18 cellular contexts compared by ENCODE assay signal in genomic region chr9:129467739-129468666, GRCh38.
DNase-seq lines count a peak whose midpoint lies in the region; ATAC-seq, FAIRE-seq and TF ChIP-seq lines count a peak whose summit lies in the region.
"Had no signal": no experiment of that assay in that cellular context is flagged by ENCODE, and none has a peak within 500 bp of the region (broad histone marks: within the 10 kb centered on the region; RNA-seq: fewer than 3 reads in every experiment).

No MANE protein-coding gene starts in this region.

- no peak overlapping the region for H3K4me3 Mint-ChIP-seq in nephron
- H3K4me3 Mint-ChIP-seq in activated CD4-positive, alpha-beta T cell treated with anti-CD3 and anti-CD28 coated beads for 36 hours = no peak overlapping the region
- H3K4me3 Mint-ChIP-seq: CD8-positive, alpha-beta T cell had no signal

- H3K9me3 ChIP-seq in HepG2 (ENCODE audit: low read length) = no peaks in the 10 kb centered on the region
- H3K9me3 ChIP-seq in right lobe of liver = no peaks in the 10 kb centered on the region
- H3K9me3 ChIP-seq in K562 (replicated peaks; ENCODE audit: control insufficient read depth, insufficient read depth, low read depth, low read length) = no peaks in the 10 kb centered on the region

- intact Hi-C loops in HepG2 (cut with micrococcal nuclease; ENCODE audit: unreplicated experiment) (no loop called here), right lobe of liver (cut with DNase I) (no loop called here), K562 (cut with micrococcal nuclease) (no loop called here)
- intact Hi-C loops in activated CD4-positive, alpha-beta T cell treated with anti-CD3 and anti-CD28 coated beads for 36 hours (cut with DNase I, micrococcal nuclease) = no loop called here

- no peak overlapping the region for H3K4me3 ChIP-seq in HepG2 (replicated peaks in 1 of 3; ENCODE audit: insufficient read depth in 1 of 3, low read depth in 2 of 3, low read length in 3 of 3)
- H3K4me3 ChIP-seq in right lobe of liver = no peak overlapping the region
- no peak overlapping the region for H3K4me3 ChIP-seq in K562
- H3K4me3 ChIP-seq: PC-9 had no signal

- WGBS in HepG2 (ENCODE audit: low lambda C conversion rate) = 50% methylated on average over 18 of the region's 19 CpGs
- 85% methylated on average over 15 of the region's 19 CpGs for WGBS in right lobe of liver (ENCODE audit: insufficient coverage, low coverage, low lambda C conversion rate, missing lambda C conversion rate)
- WGBS in K562 (ENCODE audit: insufficient coverage, low coverage, missing lambda C conversion rate) = 38% methylated on average over 16 of the region's 19 CpGs

- H3K36me3 Mint-ChIP-seq in nephron (ENCODE audit: low read depth) = no peaks in the 10 kb centered on the region
- no peaks in the 10 kb centered on the region for H3K36me3 Mint-ChIP-seq in activated CD4-positive, alpha-beta T cell treated with anti-CD3 and anti-CD28 coated beads for 36 hours (ENCODE audit: low read depth)
- H3K36me3 Mint-ChIP-seq: CD8-positive, alpha-beta T cell had no signal

- no peak for ATAC-seq in HepG2
- ATAC-seq in right lobe of liver = no peak
- ATAC-seq in K562 = no peak
- ATAC-seq in left lobe of liver = no peak
- no peak for ATAC-seq in GM21526 (IDR thresholded peaks at IDR 0.05; ENCODE audit: low FRiP score, unreplicated experiment)
- no peak for ATAC-seq in activated CD4-positive, alpha-beta T cell treated with anti-CD3 and anti-CD28 coated beads for 36 hours
- ATAC-seq: CD8-positive, alpha-beta T cell had no signal

- no peak overlapping the region for H3K9ac ChIP-seq in HepG2 (ENCODE audit: insufficient read depth, low read depth, low read length)
- no peak overlapping the region for H3K9ac ChIP-seq in K562 (ENCODE audit: insufficient read depth in 1 of 2, low read depth in 2 of 2, low read length in 2 of 2)

- H2AFZ ChIP-seq in HepG2 (ENCODE audit: low read length) = no peak overlapping the region
- H2AFZ ChIP-seq in K562 (ENCODE audit: low read depth, low read length) = no peak overlapping the region
- H2AFZ ChIP-seq: PC-9 had no signal

- H3K27me3 ChIP-seq in HepG2 (ENCODE audit: control insufficient read depth in 1 of 2, insufficient read depth in 2 of 2, low read length in 2 of 2) = peaks cover 9 to 29% of the 10 kb centered on the region in 2 experiments; a peak in 3 of 5 replicates
- H3K27me3 ChIP-seq in right lobe of liver = no peaks in the 10 kb centered on the region
- no peaks in the 10 kb centered on the region for H3K27me3 ChIP-seq in K562 (ENCODE audit: control insufficient read depth in 2 of 2, insufficient read depth in 2 of 2, low read length in 2 of 2)

- FAIRE-seq in HepG2 (lab: Jason Lieb, UNC) (no peak), K562 (lab: Jason Lieb, UNC) (no peak)
- FAIRE-seq: D721Med had no signal

- H3K27ac ChIP-seq in HepG2 (ENCODE audit: extremely low read length, insufficient read depth, low read length) = no peak overlapping the region
- H3K27ac ChIP-seq in right lobe of liver = no peak overlapping the region
- H3K27ac ChIP-seq in K562 (ENCODE audit: extremely low read depth, low read depth, low read length) = no peak overlapping the region
- H3K27ac ChIP-seq: PC-9 had no signal

- no peaks in the 10 kb centered on the region for H3K9me3 Mint-ChIP-seq in nephron
- no peaks in the 10 kb centered on the region for H3K9me3 Mint-ChIP-seq in activated CD4-positive, alpha-beta T cell treated with anti-CD3 and anti-CD28 coated beads for 36 hours (ENCODE audit: low read depth)
- H3K9me3 Mint-ChIP-seq: CD8-positive, alpha-beta T cell had no signal

- peaks cover 3% of the 10 kb centered on the region for H3K27me3 Mint-ChIP-seq in nephron (ENCODE audit: low read depth)
- H3K27me3 Mint-ChIP-seq in activated CD4-positive, alpha-beta T cell treated with anti-CD3 and anti-CD28 coated beads for 36 hours = no peaks in the 10 kb centered on the region

- H3K79me2 ChIP-seq in HepG2 (ENCODE audit: insufficient read depth, low read length) = no peaks in the 10 kb centered on the region
- no peaks in the 10 kb centered on the region for H3K79me2 ChIP-seq in K562 (ENCODE audit: control insufficient read depth, insufficient read depth, low read length)

- H3K4me2 ChIP-seq in HepG2 (ENCODE audit: low read depth, low read length) (no peak overlapping the region), K562 (ENCODE audit: insufficient read depth, low read length) (no peak overlapping the region)
- H3K4me2 ChIP-seq: PC-9 had no signal

- in situ Hi-C loops in HepG2 (cut with HindIII; ENCODE audit: extremely low pct_ligation_motif_present, low pct_unique_long_range_greater_than_20kb) (no loop called here), K562 (cut with MboI) (no loop called here)

- TF ChIP-seq EP300 in HepG2 (IDR thresholded peaks at IDR 0.05; ENCODE audit: low read depth in 2 of 2, low read length in 2 of 2) (no peak), HepG2 (CRISPR knock-in tag; IDR thresholded peaks at IDR 0.05; ENCODE audit: borderline replicate concordance) (no peak), K562 (IDR thresholded peaks at IDR 0.05; ENCODE audit: low read length) (no peak)

- no peaks in the 10 kb centered on the region for H3K9me1 ChIP-seq in K562 (ENCODE audit: control insufficient read depth, insufficient read depth, low read length)

- DNase-seq in HepG2 (ENCODE audit: low spot score) (no peak), right lobe of liver (no peak), K562 (ENCODE audit: extremely low read depth in 1 of 4, low spot score in 3 of 4) (no peak), left lobe of liver (ENCODE audit: low spot score) (no peak), AG20443 (ENCODE audit: low spot score) (no peak)
- no peak for DNase-seq in activated CD4-positive, alpha-beta T cell treated with anti-CD3 and anti-CD28 coated beads for 36 hours
- DNase-seq: AML-193; CD8-positive, alpha-beta T cell; GOT3; Kasumi-1; NCI-H1930; NCI-H2171; NCI-H446 treated with DMSO at 0.1 percent for 48 hours; NCI-H748 treated with DMSO at 0.1 percent for 48 hours; PC-9 had no signal

- TF ChIP-seq CTCF in HepG2 (CRISPR knock-in tag; IDR thresholded peaks at IDR 0.05) (no peak), right lobe of liver (IDR thresholded peaks at IDR 0.05) (no peak), K562 (IDR thresholded peaks at IDR 0.05 in 2 of 3, conservative IDR thresholded peaks at IDR 0.05 in 1 of 3; ENCODE audit: insufficient read depth in 2 of 3, low read depth in 1 of 3, low read length in 3 of 3) (no peak), nephron (IDR thresholded peaks at IDR 0.05; ENCODE audit: unreplicated experiment in 3 of 3) (no peak)

- H3K4me1 ChIP-seq in HepG2 (ENCODE audit: insufficient read depth, low read length) (peaks cover 58% of the 10 kb centered on the region), right lobe of liver (peaks cover 0 to 4% (median 0%) of the 10 kb centered on the region in 4 donors), K562 (replicated peaks in 1 of 2; ENCODE audit: control insufficient read depth in 2 of 2, insufficient read depth in 2 of 2, low read length in 2 of 2) (peaks cover 0 to 31% of the 10 kb centered on the region in 2 experiments; a peak in 3 of 5 replicates)

- CTCF ChIA-PET in HepG2 (lab: Yijun Ruan, JAX; ENCODE audit: low intra/inter-chr PET ratio, low total read pairs) = no interaction called here
- CTCF ChIA-PET in K562 (lab: Yijun Ruan, JAX; ENCODE audit: low intra/inter-chr PET ratio) = no interaction called here
- CTCF ChIA-PET in activated CD4-positive, alpha-beta T cell treated with anti-CD3 and anti-CD28 coated beads for 36 hours (lab: Charles Lee) = no interaction called here

- H4K20me1 ChIP-seq in HepG2 (ENCODE audit: insufficient read depth, low read length) (no peaks in the 10 kb centered on the region), K562 (replicated peaks; ENCODE audit: control insufficient read depth, insufficient read depth, low read length) (no peaks in the 10 kb centered on the region)

- POLR2A ChIA-PET in HepG2 (lab: Yijun Ruan, JAX) (interaction anchor here (1.4 kb wide), 1 partner anchor 29 kb away, joined by 4 read pairs; no protein-coding TSS in a partner anchor), K562 (lab: Yijun Ruan, JAX) (interaction anchor here (0.7 kb wide), 1 partner anchor 9 kb away, joined by 3 read pairs; no protein-coding TSS in a partner anchor)
- POLR2A ChIA-PET in activated CD4-positive, alpha-beta T cell treated with anti-CD3 and anti-CD28 coated beads for 36 hours (lab: Charles Lee) = no interaction called here

- H3K36me3 ChIP-seq in HepG2 (replicated peaks in 1 of 2; ENCODE audit: control insufficient read depth in 1 of 2, insufficient read depth in 2 of 2, low read length in 2 of 2) = no peaks in the 10 kb centered on the region
- no peaks in the 10 kb centered on the region for H3K36me3 ChIP-seq in right lobe of liver
- H3K36me3 ChIP-seq in K562 (ENCODE audit: control insufficient read depth, insufficient read depth, low read length) = no peaks in the 10 kb centered on the region

- TF ChIP-seq POLR2A in HepG2 (IDR thresholded peaks at IDR 0.05; ENCODE audit: insufficient read depth in 1 of 2, low read depth in 2 of 2, low read length in 2 of 2) (no peak), right lobe of liver (IDR thresholded peaks at IDR 0.05) (no peak), K562 (conservative IDR thresholded peaks at IDR 0.05) (no peak)

- TF ChIP-seq RAD21 in HepG2 (CRISPR knock-in tag; IDR thresholded peaks at IDR 0.05) = no peak
- TF ChIP-seq RAD21 in K562 (CRISPR knock-in tag; conservative IDR thresholded peaks at IDR 0.05 in 1 of 2, IDR thresholded peaks at IDR 0.05 in 1 of 2) = no peak

- peak overlapping the region; percentile 47 to 87 (median 71) for H3K27ac Mint-ChIP-seq in nephron
- no peak overlapping the region for H3K27ac Mint-ChIP-seq in activated CD4-positive, alpha-beta T cell treated with anti-CD3 and anti-CD28 coated beads for 36 hours
- H3K27ac Mint-ChIP-seq: CD8-positive, alpha-beta T cell had no signal

- H3K4me1 Mint-ChIP-seq in nephron = peaks cover 55% of the 10 kb centered on the region
- peaks cover 23% of the 10 kb centered on the region for H3K4me1 Mint-ChIP-seq in activated CD4-positive, alpha-beta T cell treated with anti-CD3 and anti-CD28 coated beads for 36 hours

- BruUV-seq in HepG2 (replicated peaks; lab: Mats Ljungman, UMichigan) (no TSS peak), K562 (replicated peaks; lab: Mats Ljungman, UMichigan) (no TSS peak)

TF ChIP-seq in HepG2, 621 proteins besides CTCF, POLR2A, EP300 and RAD21 (continues in another document):
- no peak for TF ChIP-seq HMG20A (CRISPR knock-in tag; IDR thresholded peaks at IDR 0.05; ENCODE audit: borderline replicate concordance)

TF ChIP-seq in K562, 482 proteins besides CTCF, POLR2A, EP300 and RAD21 (continues in another document):
- TF ChIP-seq ZNF316 (IDR thresholded peaks at IDR 0.05) (peak; percentile 73), MAX (CRISPR knock-in tag; IDR thresholded peaks at IDR 0.05) (peak; percentile 18; the same call in 1 of the 2 replicates), HLTF (IDR thresholded peaks at IDR 0.05) (no peak), TBP (optimal IDR thresholded peaks at IDR 0.05; ENCODE audit: low read depth, low read length) (no peak)

Comparison
In these comparisons a context has a peak if more than half of its experiments do, and no peak if none do; other contexts are left out.
1. Of the 241 proteins assayed by ChIP-seq in both HepG2 and K562: peak only in HepG2: MNT; only in K562: MAX; in both: none; in neither: 237; mixed calls (peak in some experiments, not most) for 2.